9 cellular contexts compared by ENCODE assay signal in the genomic region with DNA sequence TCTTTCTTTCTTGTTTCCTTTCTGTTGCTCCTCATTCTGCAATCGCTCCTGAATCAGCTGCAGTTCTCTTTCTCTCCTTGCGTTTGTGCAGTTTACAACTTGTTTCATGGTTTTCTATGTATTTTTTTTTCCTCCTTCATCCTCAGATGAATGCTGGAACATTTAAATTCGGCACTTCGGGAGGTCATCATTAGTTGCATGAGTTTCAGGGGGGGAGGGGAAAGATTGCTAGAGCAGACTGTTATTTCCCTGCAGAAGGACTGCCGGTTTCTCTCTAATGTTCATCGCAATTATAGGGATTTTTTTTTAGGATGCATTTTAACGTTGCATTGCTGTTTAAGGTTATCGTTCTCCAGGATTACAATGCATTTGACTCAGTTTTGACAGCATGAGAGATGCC. TPM values are rescaled to one million over a fixed set of nuclear protein-coding genes. Genes with fewer than 3 reads are reported as not detected.
DNase-seq lines count a peak whose midpoint lies in the region; ATAC-seq, FAIRE-seq and TF ChIP-seq lines count a peak whose summit lies in the region.
"Had no signal": no experiment of that assay in that cellular context is flagged by ENCODE, and none has a peak within 500 bp of the region (broad histone marks: within the 10 kb centered on the region; RNA-seq: fewer than 3 reads in every experiment).

No MANE protein-coding gene starts in this region.

- no peaks in the 10 kb centered on the region for H3K36me3 Mint-ChIP-seq in neural crest cell (ENCODE audit: low read depth)

- peak overlapping the region; percentile 92 for H3K4me3 Mint-ChIP-seq in neural crest cell

- no peak for TF ChIP-seq EP300 in A549 (IDR thresholded peaks at IDR 0.05)

- peak overlapping the region; percentile 57 for H3K27ac Mint-ChIP-seq in neural crest cell (ENCODE audit: unreplicated experiment)

- no peak for TF ChIP-seq RAD21 in A549 (conservative IDR thresholded peaks at IDR 0.05 in 1 of 2, IDR thresholded peaks at IDR 0.05 in 1 of 2)

- H3K4me3 ChIP-seq in A549, result no peak overlapping the region
- H3K4me3 ChIP-seq in NT2/D1 (ENCODE audit: insufficient read length, low read depth), result peak overlapping the region; percentile 70
- H3K4me3 ChIP-seq in esophagus (ENCODE audit: low read depth in 1 of 2, low read length in 2 of 2), result peak overlapping the region; percentile 38 to 51
- H3K4me3 ChIP-seq: SJCRH30 had no signal

- no peaks in the 10 kb centered on the region for H3K27me3 Mint-ChIP-seq in neural crest cell (ENCODE audit: low read depth)

- TF ChIP-seq POLR2A in A549 (IDR thresholded peaks at IDR 0.05; ENCODE audit: low read length), result no peak

- ATAC-seq in A549 (no peak), GM19324 (IDR thresholded peaks at IDR 0.05; ENCODE audit: low FRiP score, unreplicated experiment) (no peak), HG02759 (IDR thresholded peaks at IDR 0.05; ENCODE audit: unreplicated experiment) (no peak)

- no peaks in the 10 kb centered on the region for H3K4me1 ChIP-seq in A549
- H3K4me1 ChIP-seq in NT2/D1 (ENCODE audit: insufficient read depth, insufficient read length), result no peaks in the 10 kb centered on the region
- peaks cover 0 to 8% of the 10 kb centered on the region in 2 donors for H3K4me1 ChIP-seq in esophagus (ENCODE audit: control insufficient read depth in 2 of 2, insufficient read depth in 2 of 2, low read length in 1 of 2)

- H3K9ac ChIP-seq in NT2/D1 (ENCODE audit: insufficient read length, low read depth), result peak overlapping the region; percentile 61

- 7% methylated on average over 8 of the region's 8 CpGs for WGBS in A549 (ENCODE audit: missing lambda C conversion rate)
- WGBS in esophagus, 2 donors, result 2% methylated on average over 8 of the region's 8 CpGs

- no peak for TF ChIP-seq CTCF in A549 (IDR thresholded peaks at IDR 0.05)
- no peak for TF ChIP-seq CTCF in neural crest cell (conservative IDR thresholded peaks at IDR 0.05)

- FAIRE-seq in A549 (lab: Jason Lieb, UNC), result no peak

- CTCF ChIA-PET in A549 (lab: Yijun Ruan, JAX), result no interaction called here

- H3K27ac ChIP-seq in A549, result no peak overlapping the region
- no peak overlapping the region for H3K27ac ChIP-seq in esophagus (ENCODE audit: low read depth in 2 of 2, low read length in 1 of 2)
- H3K27ac ChIP-seq: SJCRH30 had no signal

- H3K9me3 ChIP-seq in A549 (no peaks in the 10 kb centered on the region), NT2/D1 (ENCODE audit: insufficient read depth, low read length) (no peaks in the 10 kb centered on the region), esophagus (ENCODE audit: control insufficient read depth in 2 of 2, insufficient read depth in 1 of 2, low read depth in 1 of 2, low read length in 1 of 2) (no peaks in the 10 kb centered on the region)
- H3K9me3 ChIP-seq: SJCRH30 had no signal

- H3K9me3 Mint-ChIP-seq in neural crest cell, result no peaks in the 10 kb centered on the region

- H3K4me1 Mint-ChIP-seq in neural crest cell, result peaks cover 58% of the 10 kb centered on the region

- peak overlapping the region; percentile 65 for H3K4me2 ChIP-seq in A549

- H3K36me3 ChIP-seq in NT2/D1 (ENCODE audit: insufficient read depth, insufficient read length, low read length), result no peaks in the 10 kb centered on the region
- no peaks in the 10 kb centered on the region for H3K36me3 ChIP-seq in esophagus (ENCODE audit: control insufficient read depth in 2 of 2, insufficient read depth in 2 of 2, low read length in 1 of 2)
- H3K36me3 ChIP-seq: SJCRH30 had no signal

- POLR2A ChIA-PET in A549 (lab: Yijun Ruan, JAX), result no interaction called here

- H3K27me3 ChIP-seq in NT2/D1 (ENCODE audit: insufficient read depth, insufficient read length) (peaks cover 12% of the 10 kb centered on the region), esophagus (ENCODE audit: control insufficient read depth in 1 of 2, insufficient read depth in 2 of 2, low read length in 2 of 2) (no peaks in the 10 kb centered on the region)

- DNase-seq in A549 (ENCODE audit: low read depth in 1 of 2, low spot score in 1 of 2), result no peak
- DNase-seq in NT2/D1 (ENCODE audit: low read depth, low spot score), result no peak
- DNase-seq in neural crest cell (ENCODE audit: low read depth, low spot score), result no peak
- no peak for DNase-seq in NK-92 (lab: John Stamatoyannopoulos, UW; ENCODE audit: unreplicated experiment)
- no peak for DNase-seq in HUDEP-2 (lab: John Stamatoyannopoulos, UW; ENCODE audit: unreplicated experiment in 76 of 76)
- DNase-seq: SJCRH30 had no signal

TF ChIP-seq in A549, 52 proteins besides CTCF, POLR2A, EP300 and RAD21:
- TF ChIP-seq HEYL (CRISPR knock-in tag; IDR thresholded peaks at IDR 0.05), result no peak
- TF ChIP-seq MAZ (IDR thresholded peaks at IDR 0.05; ENCODE audit: borderline replicate concordance, low read depth, low read length), result no peak
- no peak for TF ChIP-seq RCOR1 (IDR thresholded peaks at IDR 0.05; ENCODE audit: low read depth, low read length)
- TF ChIP-seq MAFK (IDR thresholded peaks at IDR 0.05; ENCODE audit: partially characterized antibody), result no peak
- TF ChIP-seq FOSL2 (IDR thresholded peaks at IDR 0.05), result no peak
- TF ChIP-seq FOSL2 (CRISPR knock-in tag; IDR thresholded peaks at IDR 0.05), result no peak
- TF ChIP-seq KDM1A (IDR thresholded peaks at IDR 0.05; ENCODE audit: low read depth), result no peak
- no peak for TF ChIP-seq TP53 (CRISPR knock-in tag; IDR thresholded peaks at IDR 0.05)
- TF ChIP-seq, protein P1, sequence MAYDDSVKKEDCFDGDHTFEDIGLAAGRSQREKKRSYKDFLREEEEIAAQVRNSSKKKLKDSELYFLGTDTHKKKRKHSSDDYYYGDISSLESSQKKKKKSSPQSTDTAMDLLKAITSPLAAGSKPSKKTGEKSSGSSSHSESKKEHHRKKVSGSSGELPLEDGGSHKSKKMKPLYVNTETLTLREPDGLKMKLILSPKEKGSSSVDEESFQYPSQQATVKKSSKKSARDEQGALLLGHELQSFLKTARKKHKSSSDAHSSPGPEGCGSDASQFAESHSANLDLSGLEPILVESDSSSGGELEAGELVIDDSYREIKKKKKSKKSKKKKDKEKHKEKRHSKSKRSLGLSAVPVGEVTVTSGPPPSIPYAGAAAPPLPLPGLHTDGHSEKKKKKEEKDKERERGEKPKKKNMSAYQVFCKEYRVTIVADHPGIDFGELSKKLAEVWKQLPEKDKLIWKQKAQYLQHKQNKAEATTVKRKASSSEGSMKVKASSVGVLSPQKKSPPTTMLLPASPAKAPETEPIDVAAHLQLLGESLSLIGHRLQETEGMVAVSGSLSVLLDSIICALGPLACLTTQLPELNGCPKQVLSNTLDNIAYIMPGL (CRISPR knock-in tag; IDR thresholded peaks at IDR 0.05; ENCODE audit: borderline replicate concordance), result no peak

RNA-seq across cellular contexts. Expression of a gene that starts 0.7 kb away (rescaled TPM):
- polyA plus RNA-seq in A549 (2011; rRNA removed), result 0.01 and 0.07 TPM in 2 replicates
- polyA plus RNA-seq in A549 (2012; cell fraction: cytosol; rRNA removed), result 0.01 and 0.04 TPM in 2 replicates
- 0.01 TPM in 1 of 2 replicates, not detected in the other for polyA plus RNA-seq in A549 (2012; cell fraction: nucleus; rRNA removed)
- polyA plus RNA-seq in A549 (2017; fragmentation: RNase III; extraction: RNeasy Plus Mini Kit Qiagen cat#74134 plus additional on column Dnase treatment), result 0.24 to 0.40 TPM (median 0.38 TPM) in 3 replicates
- polyA minus RNA-seq in A549 (2011; rRNA and poly(A)+ RNA removed), result 0.05 TPM in 1 of 2 replicates, not detected in the other
- 1 to 10 TPM; 1.0 to 1.9 TPM for polyA plus RNA-seq in esophagus
- total RNA-seq in neural crest cell, result 17.5 and 18.1 TPM in 2 replicates
